Comparison of ENCODE assay signal across 1 cellular context in the genomic region with DNA sequence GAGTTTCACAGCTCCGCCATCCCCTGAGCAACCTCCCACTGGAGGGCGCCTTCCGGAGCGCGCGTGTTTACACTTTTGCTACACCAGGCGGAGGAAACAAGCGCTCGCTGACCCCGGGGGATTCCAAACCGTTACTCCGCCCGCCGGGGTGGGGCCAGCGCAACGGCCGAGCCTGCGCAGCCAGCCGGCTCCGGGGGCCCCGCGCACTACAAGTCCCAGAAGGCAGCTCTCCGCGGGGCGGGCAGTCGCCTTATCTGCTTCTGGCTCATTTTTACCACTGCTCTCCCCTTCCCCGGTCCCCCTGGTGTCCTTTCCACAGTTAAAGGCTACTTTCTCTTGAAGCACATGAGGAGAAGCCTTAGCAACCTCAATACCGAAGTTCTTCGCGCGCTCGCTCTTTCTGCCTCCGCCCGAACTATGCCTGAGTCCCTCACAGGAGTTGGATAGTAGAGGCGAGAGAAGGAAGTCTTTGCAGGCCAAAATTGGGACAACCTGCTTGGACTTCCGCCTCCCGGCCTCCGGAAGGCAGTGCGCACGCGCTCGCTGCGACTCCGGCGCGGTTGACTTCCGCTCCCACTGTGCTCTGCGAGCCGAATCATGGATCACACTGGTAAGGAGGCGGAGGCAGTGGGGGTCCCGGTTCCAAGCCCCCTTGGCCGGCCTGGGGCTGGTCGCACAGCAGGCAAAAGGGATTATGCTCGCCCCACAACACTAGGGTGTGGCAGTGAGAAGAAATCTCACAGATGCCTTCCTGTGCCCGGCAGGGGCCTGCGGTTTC.
TF ChIP-seq lines count a peak whose summit lies in the region.

A gene with protein sequence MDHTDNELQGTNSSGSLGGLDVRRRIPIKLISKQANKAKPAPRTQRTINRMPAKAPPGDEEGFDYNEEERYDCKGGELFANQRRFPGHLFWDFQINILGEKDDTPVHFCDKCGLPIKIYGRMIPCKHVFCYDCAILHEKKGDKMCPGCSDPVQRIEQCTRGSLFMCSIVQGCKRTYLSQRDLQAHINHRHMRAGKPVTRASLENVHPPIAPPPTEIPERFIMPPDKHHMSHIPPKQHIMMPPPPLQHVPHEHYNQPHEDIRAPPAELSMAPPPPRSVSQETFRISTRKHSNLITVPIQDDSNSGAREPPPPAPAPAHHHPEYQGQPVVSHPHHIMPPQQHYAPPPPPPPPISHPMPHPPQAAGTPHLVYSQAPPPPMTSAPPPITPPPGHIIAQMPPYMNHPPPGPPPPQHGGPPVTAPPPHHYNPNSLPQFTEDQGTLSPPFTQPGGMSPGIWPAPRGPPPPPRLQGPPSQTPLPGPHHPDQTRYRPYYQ (plus strand): TSS at position 576 of the 778 bp plus-strand sequence. CDS start 22 bp downstream, at position 598.

TF ChIP-seq in HepG2, 621 proteins besides CTCF, POLR2A, EP300 and RAD21 (continued from another document and continues in another):
- TF ChIP-seq, protein P1, sequence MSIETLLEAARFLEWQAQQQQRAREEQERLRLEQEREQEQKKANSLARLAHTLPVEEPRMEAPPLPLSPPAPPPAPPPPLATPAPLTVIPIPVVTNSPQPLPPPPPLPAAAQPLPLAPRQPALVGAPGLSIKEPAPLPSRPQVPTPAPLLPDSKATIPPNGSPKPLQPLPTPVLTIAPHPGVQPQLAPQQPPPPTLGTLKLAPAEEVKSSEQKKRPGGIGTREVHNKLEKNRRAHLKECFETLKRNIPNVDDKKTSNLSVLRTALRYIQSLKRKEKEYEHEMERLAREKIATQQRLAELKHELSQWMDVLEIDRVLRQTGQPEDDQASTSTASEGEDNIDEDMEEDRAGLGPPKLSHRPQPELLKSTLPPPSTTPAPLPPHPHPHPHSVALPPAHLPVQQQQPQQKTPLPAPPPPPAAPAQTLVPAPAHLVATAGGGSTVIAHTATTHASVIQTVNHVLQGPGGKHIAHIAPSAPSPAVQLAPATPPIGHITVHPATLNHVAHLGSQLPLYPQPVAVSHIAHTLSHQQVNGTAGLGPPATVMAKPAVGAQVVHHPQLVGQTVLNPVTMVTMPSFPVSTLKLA (IDR thresholded peaks at IDR 0.05): peak; percentile 47
- TF ChIP-seq ZKSCAN8 (CRISPR knock-in tag; IDR thresholded peaks at IDR 0.05; ENCODE audit: borderline replicate concordance) (no peak), ZNF792 (CRISPR knock-in tag; IDR thresholded peaks at IDR 0.05) (peak; percentile 51; the same call in 1 of the 2 replicates), RFX3 (CRISPR knock-in tag; IDR thresholded peaks at IDR 0.05) (no peak), ZNF121 (CRISPR knock-in tag; IDR thresholded peaks at IDR 0.05) (no peak), ZNF607 (CRISPR knock-in tag; IDR thresholded peaks at IDR 0.05; ENCODE audit: borderline replicate concordance) (peak; percentile 49), KAT2B (IDR thresholded peaks at IDR 0.05; ENCODE audit: borderline replicate concordance, low read depth, low read length) (no peak), GATAD1 (CRISPR knock-in tag; IDR thresholded peaks at IDR 0.05) (peak; percentile 98), FIP1L1 (IDR thresholded peaks at IDR 0.05; ENCODE audit: borderline replicate concordance, insufficient read depth, low read depth, low read length) (no peak), ZNF263 (CRISPR knock-in tag; IDR thresholded peaks at IDR 0.05) (no peak; the same call in 1 of the 2 replicates), TGIF2 (CRISPR knock-in tag; IDR thresholded peaks at IDR 0.05) (0 out of 2 replicates have a peak, but pooled peaks have one; percentile 42), NFRKB (IDR thresholded peaks at IDR 0.05) (no peak), ZNF224 (CRISPR knock-in tag; IDR thresholded peaks at IDR 0.05) (peak; percentile 17; the same call in 1 of the 2 replicates), KLF6 (CRISPR knock-in tag; IDR thresholded peaks at IDR 0.05) (peak; percentile 21), POLR2G (IDR thresholded peaks at IDR 0.05; ENCODE audit: low read depth, low read length) (peak; percentile 93), NR2F1 (CRISPR knock-in tag; IDR thresholded peaks at IDR 0.05) (peak in 1 of 2 experiments; percentile 52; a peak in 2 of 4 replicates), RFX1 (IDR thresholded peaks at IDR 0.05) (no peak), ZSCAN30 (CRISPR knock-in tag; IDR thresholded peaks at IDR 0.05) (no peak), FOXK1 (CRISPR knock-in tag; IDR thresholded peaks at IDR 0.05; ENCODE audit: borderline replicate concordance, low read depth) (peak; percentile 98), PTBP1 (IDR thresholded peaks at IDR 0.05; ENCODE audit: low read depth, low read length, poor library complexity, severe bottlenecking) (no peak), ZNF891 (CRISPR knock-in tag; IDR thresholded peaks at IDR 0.05) (peak; percentile 81; the same call in 1 of the 2 replicates), ZSCAN20 (CRISPR knock-in tag; IDR thresholded peaks at IDR 0.05; ENCODE audit: borderline replicate concordance) (0 out of 2 replicates have a peak, but pooled peaks have one; percentile 11), ZNF556 (CRISPR knock-in tag; IDR thresholded peaks at IDR 0.05; ENCODE audit: borderline replicate concordance) (no peak), SIN3A (IDR thresholded peaks at IDR 0.05; ENCODE audit: borderline replicate concordance, low read depth, low read length) (peak; percentile 29; the same call in 1 of the 2 replicates), CREB1 (IDR thresholded peaks at IDR 0.05) (no peak), CREB1 (CRISPR knock-in tag; IDR thresholded peaks at IDR 0.05) (peak; percentile 76), ZNF431 (CRISPR knock-in tag; IDR thresholded peaks at IDR 0.05; ENCODE audit: borderline replicate concordance, low read depth) (0 out of 2 replicates have a peak, but pooled peaks have one; percentile 38), YEATS4 (CRISPR knock-in tag; IDR thresholded peaks at IDR 0.05; ENCODE audit: borderline replicate concordance) (peak; percentile 70; the same call in 1 of the 2 replicates), NR2F2 (IDR thresholded peaks at IDR 0.05; ENCODE audit: borderline replicate concordance, low read depth) (0 out of 2 replicates have a peak, but pooled peaks have one; percentile 60)
- TF ChIP-seq, protein P2, sequence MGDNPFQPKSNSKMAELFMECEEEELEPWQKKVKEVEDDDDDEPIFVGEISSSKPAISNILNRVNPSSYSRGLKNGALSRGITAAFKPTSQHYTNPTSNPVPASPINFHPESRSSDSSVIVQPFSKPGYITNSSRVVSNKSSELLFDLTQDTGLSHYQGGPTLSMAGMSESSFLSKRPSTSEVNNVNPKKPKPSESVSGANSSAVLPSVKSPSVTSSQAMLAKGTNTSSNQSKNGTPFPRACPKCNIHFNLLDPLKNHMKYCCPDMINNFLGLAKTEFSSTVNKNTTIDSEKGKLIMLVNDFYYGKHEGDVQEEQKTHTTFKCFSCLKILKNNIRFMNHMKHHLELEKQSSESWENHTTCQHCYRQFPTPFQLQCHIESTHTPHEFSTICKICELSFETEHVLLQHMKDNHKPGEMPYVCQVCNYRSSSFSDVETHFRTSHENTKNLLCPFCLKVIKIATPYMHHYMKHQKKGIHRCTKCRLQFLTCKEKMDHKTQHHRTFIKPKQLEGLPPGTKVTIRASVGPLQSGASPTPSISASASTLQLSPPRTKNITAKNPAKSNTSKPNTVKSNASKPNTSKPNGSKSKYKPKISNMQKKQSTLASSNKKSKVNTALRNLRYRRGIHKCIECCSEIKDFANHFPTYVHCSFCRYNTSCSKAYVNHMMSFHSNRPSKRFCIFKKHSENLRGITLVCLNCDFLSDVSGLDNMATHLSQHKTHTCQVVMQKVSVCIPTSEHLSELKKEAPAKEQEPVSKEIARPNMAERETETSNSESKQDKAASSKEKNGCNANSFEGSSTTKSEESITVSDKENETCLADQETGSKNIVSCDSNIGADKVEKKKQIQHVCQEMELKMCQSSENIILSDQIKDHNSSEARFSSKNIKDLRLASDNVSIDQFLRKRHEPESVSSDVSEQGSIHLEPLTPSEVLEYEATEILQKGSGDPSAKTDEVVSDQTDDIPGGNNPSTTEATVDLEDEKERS (CRISPR knock-in tag; IDR thresholded peaks at IDR 0.05): no peak
- TF ChIP-seq, protein P3, sequence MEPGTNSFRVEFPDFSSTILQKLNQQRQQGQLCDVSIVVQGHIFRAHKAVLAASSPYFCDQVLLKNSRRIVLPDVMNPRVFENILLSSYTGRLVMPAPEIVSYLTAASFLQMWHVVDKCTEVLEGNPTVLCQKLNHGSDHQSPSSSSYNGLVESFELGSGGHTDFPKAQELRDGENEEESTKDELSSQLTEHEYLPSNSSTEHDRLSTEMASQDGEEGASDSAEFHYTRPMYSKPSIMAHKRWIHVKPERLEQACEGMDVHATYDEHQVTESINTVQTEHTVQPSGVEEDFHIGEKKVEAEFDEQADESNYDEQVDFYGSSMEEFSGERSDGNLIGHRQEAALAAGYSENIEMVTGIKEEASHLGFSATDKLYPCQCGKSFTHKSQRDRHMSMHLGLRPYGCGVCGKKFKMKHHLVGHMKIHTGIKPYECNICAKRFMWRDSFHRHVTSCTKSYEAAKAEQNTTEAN (CRISPR knock-in tag; conservative IDR thresholded peaks at IDR 0.05): 0 out of 2 replicates have a peak, but pooled peaks have one; percentile 31
- TF ChIP-seq, protein P4, sequence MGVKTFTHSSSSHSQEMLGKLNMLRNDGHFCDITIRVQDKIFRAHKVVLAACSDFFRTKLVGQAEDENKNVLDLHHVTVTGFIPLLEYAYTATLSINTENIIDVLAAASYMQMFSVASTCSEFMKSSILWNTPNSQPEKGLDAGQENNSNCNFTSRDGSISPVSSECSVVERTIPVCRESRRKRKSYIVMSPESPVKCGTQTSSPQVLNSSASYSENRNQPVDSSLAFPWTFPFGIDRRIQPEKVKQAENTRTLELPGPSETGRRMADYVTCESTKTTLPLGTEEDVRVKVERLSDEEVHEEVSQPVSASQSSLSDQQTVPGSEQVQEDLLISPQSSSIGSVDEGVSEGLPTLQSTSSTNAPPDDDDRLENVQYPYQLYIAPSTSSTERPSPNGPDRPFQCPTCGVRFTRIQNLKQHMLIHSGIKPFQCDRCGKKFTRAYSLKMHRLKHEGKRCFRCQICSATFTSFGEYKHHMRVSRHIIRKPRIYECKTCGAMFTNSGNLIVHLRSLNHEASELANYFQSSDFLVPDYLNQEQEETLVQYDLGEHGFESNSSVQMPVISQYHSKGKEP (CRISPR knock-in tag; IDR thresholded peaks at IDR 0.05): no peak
- TF ChIP-seq, protein P5, sequence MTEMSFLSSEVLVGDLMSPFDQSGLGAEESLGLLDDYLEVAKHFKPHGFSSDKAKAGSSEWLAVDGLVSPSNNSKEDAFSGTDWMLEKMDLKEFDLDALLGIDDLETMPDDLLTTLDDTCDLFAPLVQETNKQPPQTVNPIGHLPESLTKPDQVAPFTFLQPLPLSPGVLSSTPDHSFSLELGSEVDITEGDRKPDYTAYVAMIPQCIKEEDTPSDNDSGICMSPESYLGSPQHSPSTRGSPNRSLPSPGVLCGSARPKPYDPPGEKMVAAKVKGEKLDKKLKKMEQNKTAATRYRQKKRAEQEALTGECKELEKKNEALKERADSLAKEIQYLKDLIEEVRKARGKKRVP (CRISPR knock-in tag; IDR thresholded peaks at IDR 0.05): peak in 1 of 2 experiments; percentile 8; a peak in 1 of 4 replicates
- TF ChIP-seq, protein P6, sequence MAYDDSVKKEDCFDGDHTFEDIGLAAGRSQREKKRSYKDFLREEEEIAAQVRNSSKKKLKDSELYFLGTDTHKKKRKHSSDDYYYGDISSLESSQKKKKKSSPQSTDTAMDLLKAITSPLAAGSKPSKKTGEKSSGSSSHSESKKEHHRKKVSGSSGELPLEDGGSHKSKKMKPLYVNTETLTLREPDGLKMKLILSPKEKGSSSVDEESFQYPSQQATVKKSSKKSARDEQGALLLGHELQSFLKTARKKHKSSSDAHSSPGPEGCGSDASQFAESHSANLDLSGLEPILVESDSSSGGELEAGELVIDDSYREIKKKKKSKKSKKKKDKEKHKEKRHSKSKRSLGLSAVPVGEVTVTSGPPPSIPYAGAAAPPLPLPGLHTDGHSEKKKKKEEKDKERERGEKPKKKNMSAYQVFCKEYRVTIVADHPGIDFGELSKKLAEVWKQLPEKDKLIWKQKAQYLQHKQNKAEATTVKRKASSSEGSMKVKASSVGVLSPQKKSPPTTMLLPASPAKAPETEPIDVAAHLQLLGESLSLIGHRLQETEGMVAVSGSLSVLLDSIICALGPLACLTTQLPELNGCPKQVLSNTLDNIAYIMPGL (CRISPR knock-in tag; IDR thresholded peaks at IDR 0.05; ENCODE audit: borderline replicate concordance in 1 of 2, low read depth in 1 of 2): peak; percentile 89 to 93
- TF ChIP-seq, protein P7, sequence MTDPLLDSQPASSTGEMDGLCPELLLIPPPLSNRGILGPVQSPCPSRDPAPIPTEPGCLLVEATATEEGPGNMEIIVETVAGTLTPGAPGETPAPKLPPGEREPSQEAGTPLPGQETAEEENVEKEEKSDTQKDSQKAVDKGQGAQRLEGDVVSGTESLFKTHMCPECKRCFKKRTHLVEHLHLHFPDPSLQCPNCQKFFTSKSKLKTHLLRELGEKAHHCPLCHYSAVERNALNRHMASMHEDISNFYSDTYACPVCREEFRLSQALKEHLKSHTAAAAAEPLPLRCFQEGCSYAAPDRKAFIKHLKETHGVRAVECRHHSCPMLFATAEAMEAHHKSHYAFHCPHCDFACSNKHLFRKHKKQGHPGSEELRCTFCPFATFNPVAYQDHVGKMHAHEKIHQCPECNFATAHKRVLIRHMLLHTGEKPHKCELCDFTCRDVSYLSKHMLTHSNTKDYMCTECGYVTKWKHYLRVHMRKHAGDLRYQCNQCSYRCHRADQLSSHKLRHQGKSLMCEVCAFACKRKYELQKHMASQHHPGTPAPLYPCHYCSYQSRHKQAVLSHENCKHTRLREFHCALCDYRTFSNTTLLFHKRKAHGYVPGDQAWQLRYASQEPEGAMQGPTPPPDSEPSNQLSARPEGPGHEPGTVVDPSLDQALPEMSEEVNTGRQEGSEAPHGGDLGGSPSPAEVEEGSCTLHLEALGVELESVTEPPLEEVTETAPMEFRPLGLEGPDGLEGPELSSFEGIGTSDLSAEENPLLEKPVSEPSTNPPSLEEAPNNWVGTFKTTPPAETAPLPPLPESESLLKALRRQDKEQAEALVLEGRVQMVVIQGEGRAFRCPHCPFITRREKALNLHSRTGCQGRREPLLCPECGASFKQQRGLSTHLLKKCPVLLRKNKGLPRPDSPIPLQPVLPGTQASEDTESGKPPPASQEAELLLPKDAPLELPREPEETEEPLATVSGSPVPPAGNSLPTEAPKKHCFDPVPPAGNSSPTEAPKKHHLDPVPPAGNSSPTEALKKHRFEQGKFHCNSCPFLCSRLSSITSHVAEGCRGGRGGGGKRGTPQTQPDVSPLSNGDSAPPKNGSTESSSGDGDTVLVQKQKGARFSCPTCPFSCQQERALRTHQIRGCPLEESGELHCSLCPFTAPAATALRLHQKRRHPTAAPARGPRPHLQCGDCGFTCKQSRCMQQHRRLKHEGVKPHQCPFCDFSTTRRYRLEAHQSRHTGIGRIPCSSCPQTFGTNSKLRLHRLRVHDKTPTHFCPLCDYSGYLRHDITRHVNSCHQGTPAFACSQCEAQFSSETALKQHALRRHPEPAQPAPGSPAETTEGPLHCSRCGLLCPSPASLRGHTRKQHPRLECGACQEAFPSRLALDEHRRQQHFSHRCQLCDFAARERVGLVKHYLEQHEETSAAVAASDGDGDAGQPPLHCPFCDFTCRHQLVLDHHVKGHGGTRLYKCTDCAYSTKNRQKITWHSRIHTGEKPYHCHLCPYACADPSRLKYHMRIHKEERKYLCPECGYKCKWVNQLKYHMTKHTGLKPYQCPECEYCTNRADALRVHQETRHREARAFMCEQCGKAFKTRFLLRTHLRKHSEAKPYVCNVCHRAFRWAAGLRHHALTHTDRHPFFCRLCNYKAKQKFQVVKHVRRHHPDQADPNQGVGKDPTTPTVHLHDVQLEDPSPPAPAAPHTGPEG (CRISPR knock-in tag; IDR thresholded peaks at IDR 0.05): 0 out of 2 replicates have a peak, but pooled peaks have one; percentile 43
